ENCODE assay signal across 22 cellular contexts in genomic region chr14:57049848-57050247, GRCh38.
"Had no signal": no experiment of that assay in that cellular context is flagged by ENCODE, and none has a peak within 500 bp of the region (broad histone marks: within the 10 kb centered on the region; RNA-seq: fewer than 3 reads in every experiment).

No MANE protein-coding gene starts in this region.

- H3K9me3 ChIP-seq: MG63, SJSA1 had no signal

- H3K4me3 ChIP-seq: MG63, SJSA1, SK-N-MC had no signal

- H3K4me1 ChIP-seq: SJSA1 had no signal

- DNase-seq: IMR-90, Karpas-422, KG1, MG63, NCI-H1092, NCI-H1105 treated with DMSO at 0.1 percent for 48 hours, NCI-H1417 treated with DMSO at 0.1 percent for 48 hours, NCI-H146, NCI-H1694 treated with DMSO at 0.1 percent for 48 hours, NCI-H1930, NCI-H2171, NCI-H226, NCI-H446, NCI-H510A, NCI-H524 treated with DMSO at 0.1 percent for 48 hours, NCI-H69, NCI-H774, Right ventricle myocardium superior, RPMI8226, SIG-M5 had no signal

- H3K27ac ChIP-seq: SJSA1, SK-N-MC had no signal

- H3K36me3 ChIP-seq: MG63, SJSA1 had no signal

- H3K27me3 ChIP-seq: MG63 had no signal
